Comparison of ENCODE assay signal across 3 cellular contexts in genomic region chr14:61557262-61557661, GRCh38.
TF ChIP-seq lines count a peak whose summit lies in the region.

No MANE protein-coding gene starts in this region.

TF ChIP-seq in A549, 52 proteins besides CTCF, POLR2A, EP300 and RAD21 (continued from another document):
- no peak for TF ChIP-seq BCL3 (IDR thresholded peaks at IDR 0.05)
- no peak for TF ChIP-seq PBX3 (IDR thresholded peaks at IDR 0.05)
- TF ChIP-seq FOXS1 (CRISPR knock-in tag; IDR thresholded peaks at IDR 0.05), result no peak
- TF ChIP-seq CHD2 (IDR thresholded peaks at IDR 0.05; ENCODE audit: low read length, partially characterized antibody), result no peak
- TF ChIP-seq HOXB5 (CRISPR knock-in tag; IDR thresholded peaks at IDR 0.05), result no peak
- no peak for TF ChIP-seq TFCP2L1 (CRISPR knock-in tag; IDR thresholded peaks at IDR 0.05)
- TF ChIP-seq RNF2 (IDR thresholded peaks at IDR 0.05; ENCODE audit: borderline replicate concordance, low read depth), result no peak
- no peak for TF ChIP-seq EHF (CRISPR knock-in tag; IDR thresholded peaks at IDR 0.05)

TF ChIP-seq in SK-N-SH treated with all-trans-retinoic acid at 6 μM for 48 hours, 23 proteins besides CTCF, POLR2A, EP300 and RAD21 (continued from another document):
- TF ChIP-seq CSRNP3 (CRISPR knock-in tag; IDR thresholded peaks at IDR 0.05) (no peak), CSDC2 (CRISPR knock-in tag; IDR thresholded peaks at IDR 0.05) (no peak), SNAI2 (CRISPR knock-in tag; IDR thresholded peaks at IDR 0.05) (no peak), TSHZ2 (CRISPR knock-in tag; IDR thresholded peaks at IDR 0.05) (no peak), GLIS3 (CRISPR knock-in tag; IDR thresholded peaks at IDR 0.05) (no peak)
TF ChIP-seq in SK-N-SH treated with all-trans-retinoic acid at 6 μM for 48 hours: peak in this region for 0.

TF ChIP-seq in WTC11, 78 proteins besides CTCF, POLR2A, EP300 and RAD21 (continued from another document):
- TF ChIP-seq ATF6 (CRISPR knock-in tag; IDR thresholded peaks at IDR 0.05), result no peak
- TF ChIP-seq ZNF512 (CRISPR knock-in tag; IDR thresholded peaks at IDR 0.05; ENCODE audit: borderline replicate concordance), result no peak
- no peak for TF ChIP-seq IRF1 (CRISPR knock-in tag; IDR thresholded peaks at IDR 0.05)
- no peak for TF ChIP-seq ZNF121 (CRISPR knock-in tag; IDR thresholded peaks at IDR 0.05)
- no peak for TF ChIP-seq AFF4 (CRISPR knock-in tag; IDR thresholded peaks at IDR 0.05; ENCODE audit: borderline replicate concordance)
- no peak for TF ChIP-seq FOXJ3 (CRISPR knock-in tag; IDR thresholded peaks at IDR 0.05; ENCODE audit: borderline replicate concordance)
- no peak for TF ChIP-seq ETV6 (CRISPR knock-in tag; IDR thresholded peaks at IDR 0.05)
- no peak for TF ChIP-seq IRF2 (CRISPR knock-in tag; IDR thresholded peaks at IDR 0.05; ENCODE audit: borderline replicate concordance, low read depth)
- no peak for TF ChIP-seq RELA (CRISPR knock-in tag; IDR thresholded peaks at IDR 0.05; ENCODE audit: borderline replicate concordance)
- TF ChIP-seq ATF1 (CRISPR knock-in tag; IDR thresholded peaks at IDR 0.05), result no peak
- TF ChIP-seq PRRX2 (CRISPR knock-in tag; IDR thresholded peaks at IDR 0.05), result no peak
- TF ChIP-seq NR2C2 (CRISPR knock-in tag; IDR thresholded peaks at IDR 0.05), result no peak
- TF ChIP-seq GTF2I (CRISPR knock-in tag; conservative IDR thresholded peaks at IDR 0.05), result no peak
- TF ChIP-seq ZNF671 (CRISPR knock-in tag; IDR thresholded peaks at IDR 0.05), result no peak
- TF ChIP-seq ZMAT4 (CRISPR knock-in tag; IDR thresholded peaks at IDR 0.05), result no peak
- no peak for TF ChIP-seq FOXP1 (CRISPR knock-in tag; IDR thresholded peaks at IDR 0.05; ENCODE audit: borderline replicate concordance)
TF ChIP-seq in WTC11: peak in this region for 0.
